Comparison of ENCODE assay signal across 9 cellular contexts in the genomic region with DNA sequence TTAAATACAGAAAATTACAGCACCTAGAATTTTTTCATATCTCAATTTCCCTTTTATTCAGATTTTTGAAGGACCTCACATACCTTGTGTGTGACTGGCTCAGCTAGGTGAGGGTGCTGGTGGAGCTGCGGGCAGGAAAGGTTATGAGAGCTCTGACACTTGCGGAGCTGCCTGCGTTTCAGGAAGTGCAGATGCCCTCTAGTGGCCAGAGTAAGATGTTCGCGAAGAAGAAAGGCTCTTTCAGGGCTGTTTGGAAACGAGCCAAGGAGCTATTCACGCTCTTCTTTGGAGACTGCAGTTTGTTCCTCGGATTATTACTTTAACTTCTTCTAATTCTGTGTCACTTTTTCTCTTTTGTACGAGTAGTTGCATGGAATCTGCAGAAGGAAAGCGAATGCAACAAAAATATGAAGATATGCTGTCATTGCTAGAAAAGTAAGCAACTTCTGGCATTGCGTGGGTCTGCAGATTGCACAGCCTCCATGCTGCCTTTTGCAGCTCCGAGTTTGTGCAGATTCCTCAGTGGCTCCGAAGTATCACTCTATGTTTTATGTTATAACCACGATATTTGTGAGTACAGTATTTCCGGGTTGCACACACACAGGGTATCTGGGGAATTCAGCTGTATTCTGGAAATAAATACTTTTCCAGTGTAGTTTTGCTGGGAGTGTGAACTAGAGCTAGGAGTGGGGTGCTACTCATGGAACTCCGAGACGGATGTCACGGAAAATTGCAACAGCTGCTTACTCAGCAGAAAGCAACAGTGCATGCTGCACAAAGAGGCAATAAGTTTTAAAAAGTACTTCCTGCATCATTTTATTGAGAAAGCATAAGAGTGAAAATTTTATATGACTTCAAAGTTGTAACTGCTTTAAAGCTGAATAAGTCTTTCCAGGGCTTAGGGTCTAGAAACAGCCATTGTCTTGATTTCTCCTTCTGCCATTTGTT. TPM values are rescaled to one million over a fixed set of nuclear protein-coding genes. Genes with fewer than 3 reads are reported as not detected.
DNase-seq lines count a peak whose midpoint lies in the region; ATAC-seq and TF ChIP-seq lines count a peak whose summit lies in the region.
"Had no signal": no experiment of that assay in that cellular context is flagged by ENCODE, and none has a peak within 500 bp of the region (broad histone marks: within the 10 kb centered on the region; RNA-seq: fewer than 3 reads in every experiment).

No MANE protein-coding gene starts in this region.

- H3K27ac Mint-ChIP-seq in Caco-2 (ENCODE audit: unreplicated experiment) (no peak overlapping the region), glutamatergic neuron (ENCODE audit: unreplicated experiment) (no peak overlapping the region)
- no peak overlapping the region for H3K27ac Mint-ChIP-seq in activated T-helper 17 cell treated with anti-CD3 and anti-CD28 coated beads, Interleukin-2, amount 50 U/mL, for 72 hours
- H3K27ac Mint-ChIP-seq: T-helper 1 cell treated with Interleukin-12 subunit alpha and Interleukin-12 subunit beta and Interleukin-4 antibody, amounts not matched to agents 30 μg/mL and 1 μg/mL, for 36 hours had no signal

- no peaks in the 10 kb centered on the region for H3K4me1 Mint-ChIP-seq in Caco-2 (ENCODE audit: low read depth, unreplicated experiment)
- H3K4me1 Mint-ChIP-seq in activated T-helper 17 cell treated with anti-CD3 and anti-CD28 coated beads, Interleukin-2, amount 50 U/mL, for 72 hours, result no peaks in the 10 kb centered on the region
- peaks cover 13% of the 10 kb centered on the region for H3K4me1 Mint-ChIP-seq in glutamatergic neuron (ENCODE audit: low read depth, unreplicated experiment)

- H3K27me3 ChIP-seq in Caco-2 (replicated peaks; ENCODE audit: control insufficient read depth, insufficient read depth, low read length), result no peaks in the 10 kb centered on the region

- H3K4me3 Mint-ChIP-seq in Caco-2 (ENCODE audit: unreplicated experiment) (no peak overlapping the region), glutamatergic neuron (ENCODE audit: unreplicated experiment) (no peak overlapping the region)
- H3K4me3 Mint-ChIP-seq in activated T-helper 17 cell treated with anti-CD3 and anti-CD28 coated beads, Interleukin-2, amount 50 U/mL, for 72 hours, result no peak overlapping the region
- H3K4me3 Mint-ChIP-seq: T-helper 1 cell treated with Interleukin-12 subunit alpha and Interleukin-12 subunit beta and Interleukin-4 antibody, amounts not matched to agents 30 μg/mL and 1 μg/mL, for 36 hours had no signal

- H3K27me3 Mint-ChIP-seq in Caco-2 (ENCODE audit: insufficient read depth, unreplicated experiment) (no peaks in the 10 kb centered on the region), glutamatergic neuron (ENCODE audit: unreplicated experiment) (peaks cover 3% of the 10 kb centered on the region)
- no peaks in the 10 kb centered on the region for H3K27me3 Mint-ChIP-seq in activated T-helper 17 cell treated with anti-CD3 and anti-CD28 coated beads, Interleukin-2, amount 50 U/mL, for 72 hours

- no peak overlapping the region for H3K4me3 ChIP-seq in Caco-2 (ENCODE audit: low read depth, low read length)

- intact Hi-C loops in Caco-2 (cut with micrococcal nuclease; ENCODE audit: unreplicated experiment), result no loop called here

- no peaks in the 10 kb centered on the region for H3K4me1 ChIP-seq in Caco-2

- no peaks in the 10 kb centered on the region for H3K9me3 Mint-ChIP-seq in Caco-2 (ENCODE audit: unreplicated experiment)
- H3K9me3 Mint-ChIP-seq in activated T-helper 17 cell treated with anti-CD3 and anti-CD28 coated beads, Interleukin-2, amount 50 U/mL, for 72 hours, result no peaks in the 10 kb centered on the region
- H3K9me3 Mint-ChIP-seq in glutamatergic neuron (ENCODE audit: unreplicated experiment), result peaks cover 6% of the 10 kb centered on the region
- H3K9me3 Mint-ChIP-seq: T-helper 1 cell treated with Interleukin-12 subunit alpha and Interleukin-12 subunit beta and Interleukin-4 antibody, amounts not matched to agents 30 μg/mL and 1 μg/mL, for 36 hours had no signal

- H3K36me3 Mint-ChIP-seq in Caco-2 (ENCODE audit: insufficient read depth, unreplicated experiment) (no peaks in the 10 kb centered on the region), glutamatergic neuron (ENCODE audit: unreplicated experiment) (peaks cover 7% of the 10 kb centered on the region)
- no peaks in the 10 kb centered on the region for H3K36me3 Mint-ChIP-seq in activated T-helper 17 cell treated with anti-CD3 and anti-CD28 coated beads, Interleukin-2, amount 50 U/mL, for 72 hours (ENCODE audit: low read depth)

- no peaks in the 10 kb centered on the region for H3K36me3 ChIP-seq in Caco-2 (ENCODE audit: control insufficient read depth, insufficient read depth, low read length)

- POLR2A ChIA-PET in Caco-2 (lab: Charles Lee), result no interaction called here

- CTCF ChIA-PET in Caco-2 (lab: Charles Lee), result interaction anchor here (0.6 to 1.5 kb wide), 6 partner anchors 98 to 799 kb away, joined by 3 to 7 read pairs (median 3); no protein-coding TSS in a partner anchor

- H3K9me3 ChIP-seq in Caco-2, result no peaks in the 10 kb centered on the region

- BruUV-seq in Caco-2 (replicated peaks; lab: Mats Ljungman, UMichigan), result no TSS peak

- TF ChIP-seq CTCF in Caco-2 (IDR thresholded peaks at IDR 0.05; ENCODE audit: insufficient read depth in 1 of 2, low read depth in 1 of 2, low read length in 1 of 2, severe bottlenecking in 1 of 2, unreplicated experiment in 1 of 2) (peak; percentile 50 to 61), glutamatergic neuron (IDR thresholded peaks at IDR 0.05; ENCODE audit: partially characterized antibody, unreplicated experiment) (peak; percentile 94)

- DNase-seq in Caco-2 (peak; percentile 41 to 42), NCI-H748 (lab: John Stamatoyannopoulos, UW; ENCODE audit: unreplicated experiment) (peak; percentile 78), glutamatergic neuron (peak; percentile 63), pons (ENCODE audit: low spot score) (peak; percentile 94)

- ATAC-seq in HG02885 (IDR thresholded peaks at IDR 0.05; ENCODE audit: poor library complexity, unreplicated experiment), result peak; percentile 59
- ATAC-seq in activated T-helper 17 cell treated with anti-CD3 and anti-CD28 coated beads, Interleukin-2, amount 50 U/mL, for 72 hours (replicated peaks), result peak; percentile 26
- no peak for ATAC-seq in HG02840 (IDR thresholded peaks at IDR 0.05; ENCODE audit: low FRiP score, unreplicated experiment)
- no peak for ATAC-seq in HG03342 (IDR thresholded peaks at IDR 0.05; ENCODE audit: unreplicated experiment)

RNA-seq across cellular contexts. Expression of a gene that starts 46.3 kb away (rescaled TPM):
- not detected in 2 replicates for total RNA-seq in Caco-2 (2022)
- total RNA-seq in activated T-helper 17 cell treated with anti-CD3 and anti-CD28 coated beads, Interleukin-2, amount 50 U/mL, for 72 hours, result not detected
- total RNA-seq in glutamatergic neuron (ENCODE audit: unreplicated experiment), result 0.86 TPM

Comparison
In these comparisons a context has a peak if more than half of its experiments do, and no peak if none do; other contexts are left out.
1. DNase-seq: peak in every context shown above with its lines; median percentile 94 in pons; 78 in NCI-H748; 63 in glutamatergic neuron; 42 in Caco-2.
2. ATAC-seq: peak in HG02885 (single experiment) and activated T-helper 17 cell treated with anti-CD3 and anti-CD28 coated beads, Interleukin-2, amount 50 U/mL, for 72 hours (single experiment); none in HG02840 (single experiment) and HG03342 (single experiment).